ENCODE assay signal across 15 cellular contexts in the genomic region with DNA sequence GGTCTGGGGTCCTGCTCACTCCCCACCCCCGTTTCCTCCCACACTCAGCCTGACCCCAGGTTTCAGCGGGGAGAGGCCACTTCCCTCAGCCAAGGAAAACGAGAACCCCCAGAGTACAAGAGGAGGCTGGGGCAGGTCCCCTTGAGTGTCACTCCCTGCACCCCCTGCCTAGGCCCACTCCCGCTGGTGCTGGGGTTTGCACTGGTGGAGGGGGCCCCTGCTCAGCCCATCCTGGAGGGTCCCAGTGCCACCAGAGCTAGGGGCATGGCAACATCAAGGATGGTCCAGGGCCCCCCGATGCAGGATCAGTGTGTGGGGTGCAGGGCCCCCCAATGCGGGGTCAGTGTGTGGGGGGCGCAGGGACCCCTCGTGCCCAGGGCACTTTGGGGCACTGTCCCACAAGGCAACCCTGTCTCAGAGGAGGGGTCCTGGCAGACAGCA.
DNase-seq lines count a peak whose midpoint lies in the region; ATAC-seq, FAIRE-seq and TF ChIP-seq lines count a peak whose summit lies in the region.
"Had no signal": no experiment of that assay in that cellular context is flagged by ENCODE, and none has a peak within 500 bp of the region (broad histone marks: within the 10 kb centered on the region; RNA-seq: fewer than 3 reads in every experiment).

No MANE protein-coding gene starts in this region.

- peaks cover 61% of the 10 kb centered on the region for H3K36me3 Mint-ChIP-seq in stimulated activated effector memory CD8-positive, alpha-beta T cell treated with anti-CD3 and anti-CD28 coated beads, Interleukin-12 subunit alpha, Interleukin-12 subunit beta, amount 100 ng/mL, for 72 hours

- WGBS in GM12878 (ENCODE audit: insufficient coverage, insufficient replicate concordance, low lambda C conversion rate, missing lambda C conversion rate), result 68% methylated on average over 7 of the region's 8 CpGs
- no CpG with 5 or more reads among the region's 8 CpGs for WGBS in right lobe of liver (ENCODE audit: insufficient coverage, low coverage, low lambda C conversion rate, missing lambda C conversion rate)
- WGBS in suprapubic skin, result 100% methylated on average over 1 of the region's 8 CpGs

- RAD21 ChIA-PET in GM12878 (lab: Charles Lee; ENCODE audit: unreplicated experiment), result interaction anchor here (0.7 to 1.3 kb wide), 3 partner anchors 85 to 183 kb away, joined by 3 to 4 read pairs (median 3); a partner anchor contains a TSS

- DNase-seq in left cardiac atrium (no peak), Right ventricle myocardium superior (no peak), GM12878 (ENCODE audit: low read depth, low spot score) (no peak), right lobe of liver (no peak), BE2C (no peak), NCI-H69 (lab: John Stamatoyannopoulos, UW) (no peak), suprapubic skin (ENCODE audit: low spot score in 2 of 2) (no peak)
- no peak for DNase-seq in stimulated activated effector memory CD8-positive, alpha-beta T cell treated with anti-CD3 and anti-CD28 coated beads, Interleukin-12 subunit alpha, Interleukin-12 subunit beta, amount 100 ng/mL, for 72 hours (ENCODE audit: low spot score in 2 of 2)
- DNase-seq: NCI-H510A treated with DMSO at 0.1 percent for 48 hours had no signal

- H4K20me1 ChIP-seq in GM12878 (ENCODE audit: control insufficient read depth, insufficient read depth), result no peaks in the 10 kb centered on the region

- H3K4me3 ChIP-seq in GM12878, result no peak overlapping the region
- H3K4me3 ChIP-seq in right lobe of liver, result no peak overlapping the region
- H3K4me3 ChIP-seq in BE2C (ENCODE audit: low read depth, low read length), result no peak overlapping the region
- H3K4me3 ChIP-seq in suprapubic skin, result no peak overlapping the region
- H3K4me3 ChIP-seq: cardiac muscle cell, lung, vagina had no signal

- CTCF ChIA-PET in GM12878 (lab: Yijun Ruan, JAX), result interaction anchor here (1.0 to 1.9 kb wide), 4 partner anchors 69 to 441 kb away, joined by 3 to 10 read pairs (median 4); no protein-coding TSS in a partner anchor

- H3K4me1 ChIP-seq in GM12878 (ENCODE audit: control insufficient read depth, insufficient read depth, low read length) (no peaks in the 10 kb centered on the region), right lobe of liver (no peaks in the 10 kb centered on the region), BE2C (no peaks in the 10 kb centered on the region), suprapubic skin (peaks cover 14% of the 10 kb centered on the region)

- H3K4me1 Mint-ChIP-seq in stimulated activated effector memory CD8-positive, alpha-beta T cell treated with anti-CD3 and anti-CD28 coated beads, Interleukin-12 subunit alpha, Interleukin-12 subunit beta, amount 100 ng/mL, for 72 hours, result peaks cover 21% of the 10 kb centered on the region

- TF ChIP-seq RAD21 in GM12878 (IDR thresholded peaks at IDR 0.05; ENCODE audit: insufficient read depth, low read depth, low read length), result no peak

- no peaks in the 10 kb centered on the region for H3K9me3 Mint-ChIP-seq in stimulated activated effector memory CD8-positive, alpha-beta T cell treated with anti-CD3 and anti-CD28 coated beads, Interleukin-12 subunit alpha, Interleukin-12 subunit beta, amount 100 ng/mL, for 72 hours
- H3K9me3 Mint-ChIP-seq: T-helper 2 cell treated with Interferon-gamma antibody and Interleukin-4, amounts not matched to agents 5 μg/mL and 100 μg/mL, for 36 hours had no signal

- H3K4me2 ChIP-seq in GM12878 (ENCODE audit: control insufficient read depth, insufficient read depth), result no peak overlapping the region

- SMC1A ChIA-PET in GM12878 (lab: Charles Lee; ENCODE audit: uncharacterized antibody, unreplicated experiment), result interaction anchor here (1.0 to 1.3 kb wide), 3 partner anchors 69 to 528 kb away, joined by 3 to 5 read pairs (median 3); a partner anchor contains a TSS

- TF ChIP-seq CTCF in GM12878 (IDR thresholded peaks at IDR 0.05 in 2 of 3, conservative IDR thresholded peaks at IDR 0.05 in 1 of 3; ENCODE audit: control insufficient read depth in 2 of 3, extremely low read depth in 1 of 3, insufficient read depth in 1 of 3, low read depth in 3 of 3, low read length in 3 of 3), result no peak
- TF ChIP-seq CTCF in right lobe of liver (IDR thresholded peaks at IDR 0.05), result no peak
- TF ChIP-seq CTCF in BE2C (IDR thresholded peaks at IDR 0.05; ENCODE audit: low read depth, low read length), result no peak
- TF ChIP-seq CTCF in suprapubic skin (IDR thresholded peaks at IDR 0.05), result no peak

- BruUV-seq in GM12878 (replicated peaks; lab: Mats Ljungman, UMichigan), result no TSS peak

- peak; percentile 9 for ATAC-seq in left cardiac atrium
- no peak for ATAC-seq in Right ventricle myocardium superior (ENCODE audit: poor library complexity)
- peak; percentile 15; the same call in 2 of the 3 replicates for ATAC-seq in GM12878
- ATAC-seq in right lobe of liver, result peak in 3 of 4 donors; percentile 8 to 12 (median 9)
- peak; percentile 44 for ATAC-seq in stimulated activated effector memory CD8-positive, alpha-beta T cell treated with anti-CD3 and anti-CD28 coated beads, Interleukin-12 subunit alpha, Interleukin-12 subunit beta, amount 100 ng/mL, for 72 hours

- POLR2A ChIA-PET in GM12878 (lab: Charles Lee), result no interaction called here

- H3K27ac ChIP-seq in GM12878 (ENCODE audit: control insufficient read depth, insufficient read depth), result no peak overlapping the region
- no peak overlapping the region for H3K27ac ChIP-seq in right lobe of liver
- H3K27ac ChIP-seq in suprapubic skin, result no peak overlapping the region
- H3K27ac ChIP-seq: heart left ventricle, WERI-Rb-1 had no signal

- H3K36me3 ChIP-seq in GM12878 (ENCODE audit: control insufficient read depth in 2 of 2, insufficient read depth in 2 of 2, low read length in 1 of 2), result peaks cover 9 to 27% of the 10 kb centered on the region in 2 experiments
- H3K36me3 ChIP-seq in right lobe of liver, result peaks cover 0 to 26% (median 10%) of the 10 kb centered on the region in 4 donors
- H3K36me3 ChIP-seq in BE2C, result peaks cover 23% of the 10 kb centered on the region
- H3K36me3 ChIP-seq in suprapubic skin, result peaks cover 59% of the 10 kb centered on the region

- H3K9ac ChIP-seq in GM12878 (ENCODE audit: control insufficient read depth, insufficient read depth, low read length), result no peak overlapping the region

- TF ChIP-seq POLR2A in GM12878 (IDR thresholded peaks at IDR 0.05; ENCODE audit: low read depth, low read length) (no peak), right lobe of liver (IDR thresholded peaks at IDR 0.05) (no peak), suprapubic skin (IDR thresholded peaks at IDR 0.05) (no peak)

- H3K4me3 Mint-ChIP-seq in stimulated activated effector memory CD8-positive, alpha-beta T cell treated with anti-CD3 and anti-CD28 coated beads, Interleukin-12 subunit alpha, Interleukin-12 subunit beta, amount 100 ng/mL, for 72 hours, result no peak overlapping the region
- H3K4me3 Mint-ChIP-seq: T-helper 2 cell treated with Interferon-gamma antibody and Interleukin-4, amounts not matched to agents 5 μg/mL and 100 μg/mL, for 36 hours had no signal

- in situ Hi-C loops in GM12878 (cut with MboI), result no loop called here

- H3K79me2 ChIP-seq in GM12878 (ENCODE audit: control insufficient read depth, insufficient read depth, low read length), result peaks cover 2% of the 10 kb centered on the region

- FAIRE-seq in GM12878 (lab: Jason Lieb, UNC), result no peak

- H3K27me3 ChIP-seq in GM12878 (replicated peaks in 1 of 2; ENCODE audit: control insufficient read depth in 2 of 2, insufficient read depth in 2 of 2, low read length in 1 of 2) (no peaks in the 10 kb centered on the region), right lobe of liver (no peaks in the 10 kb centered on the region), BE2C (no peaks in the 10 kb centered on the region), suprapubic skin (no peaks in the 10 kb centered on the region)
- H3K27me3 ChIP-seq: cardiac muscle cell, heart left ventricle, vagina had no signal

- H3K27ac Mint-ChIP-seq in stimulated activated effector memory CD8-positive, alpha-beta T cell treated with anti-CD3 and anti-CD28 coated beads, Interleukin-12 subunit alpha, Interleukin-12 subunit beta, amount 100 ng/mL, for 72 hours, result no peak overlapping the region

- TF ChIP-seq EP300 in GM12878 (IDR thresholded peaks at IDR 0.05; ENCODE audit: borderline replicate concordance in 1 of 2, control insufficient read depth in 1 of 2, low read depth in 2 of 2, low read length in 2 of 2) (no peak), suprapubic skin (IDR thresholded peaks at IDR 0.05) (no peak)

- H3K9me3 ChIP-seq in GM12878 (replicated peaks; ENCODE audit: control insufficient read depth, insufficient read depth, low read length) (no peaks in the 10 kb centered on the region), right lobe of liver (no peaks in the 10 kb centered on the region), BE2C (no peaks in the 10 kb centered on the region), suprapubic skin (no peaks in the 10 kb centered on the region)
- H3K9me3 ChIP-seq: heart left ventricle, vagina had no signal

- no peak overlapping the region for H2AFZ ChIP-seq in GM12878 (ENCODE audit: control insufficient read depth, low read depth, low read length)

- intact Hi-C loops in left cardiac atrium (cut with DNase I) (no loop called here), Right ventricle myocardium superior (cut with DNase I) (no loop called here), GM12878 (cut with micrococcal nuclease; ENCODE audit: unreplicated experiment) (loop anchor here (10.0 kb wide), 2 partner anchors 217 to 447 kb away; no protein-coding TSS in a partner anchor), right lobe of liver (cut with DNase I) (no loop called here)

TF ChIP-seq in GM12878, 131 proteins besides CTCF, POLR2A, EP300 and RAD21 (continues in another document):
- TF ChIP-seq, protein P1, sequence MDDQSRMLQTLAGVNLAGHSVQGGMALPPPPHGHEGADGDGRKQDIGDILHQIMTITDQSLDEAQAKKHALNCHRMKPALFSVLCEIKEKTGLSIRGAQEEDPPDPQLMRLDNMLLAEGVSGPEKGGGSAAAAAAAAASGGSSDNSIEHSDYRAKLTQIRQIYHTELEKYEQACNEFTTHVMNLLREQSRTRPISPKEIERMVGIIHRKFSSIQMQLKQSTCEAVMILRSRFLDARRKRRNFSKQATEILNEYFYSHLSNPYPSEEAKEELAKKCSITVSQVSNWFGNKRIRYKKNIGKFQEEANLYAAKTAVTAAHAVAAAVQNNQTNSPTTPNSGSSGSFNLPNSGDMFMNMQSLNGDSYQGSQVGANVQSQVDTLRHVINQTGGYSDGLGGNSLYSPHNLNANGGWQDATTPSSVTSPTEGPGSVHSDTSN (IDR thresholded peaks at IDR 0.05; ENCODE audit: insufficient replicate concordance, low read depth, low read length), result no peak
- TF ChIP-seq HDGF (IDR thresholded peaks at IDR 0.05) (no peak), STAT3 (IDR thresholded peaks at IDR 0.05; ENCODE audit: low read depth, low read length) (no peak), KDM1A (IDR thresholded peaks at IDR 0.05; ENCODE audit: borderline replicate concordance) (no peak), NR2F1 (conservative IDR thresholded peaks at IDR 0.05) (no peak)
- TF ChIP-seq, protein P2, sequence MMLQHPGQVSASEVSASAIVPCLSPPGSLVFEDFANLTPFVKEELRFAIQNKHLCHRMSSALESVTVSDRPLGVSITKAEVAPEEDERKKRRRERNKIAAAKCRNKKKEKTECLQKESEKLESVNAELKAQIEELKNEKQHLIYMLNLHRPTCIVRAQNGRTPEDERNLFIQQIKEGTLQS (IDR thresholded peaks at IDR 0.05; ENCODE audit: borderline replicate concordance, extremely low read depth, low read depth, low read length), result no peak
